Comparison of ENCODE assay signal across 11 cellular contexts in genomic region chr1:93877529-93877928, GRCh38. TPM values are rescaled to one million over a fixed set of nuclear protein-coding genes. Genes with fewer than 3 reads are reported as not detected.
DNase-seq lines count a peak whose midpoint lies in the region; ATAC-seq, FAIRE-seq and TF ChIP-seq lines count a peak whose summit lies in the region.
"Had no signal": no experiment of that assay in that cellular context is flagged by ENCODE, and none has a peak within 500 bp of the region (broad histone marks: within the 10 kb centered on the region; RNA-seq: fewer than 3 reads in every experiment).

No MANE protein-coding gene starts in this region.

- H3K4me3 ChIP-seq in iPS-18a (ENCODE audit: low read length) (peak overlapping the region; percentile 89), thoracic aorta (peak overlapping the region; percentile 88), small intestine (ENCODE audit: low read depth in 1 of 2, low read length in 2 of 2) (no peak overlapping the region), prostate gland (no peak overlapping the region)

- peak overlapping the region; percentile 95 for H3K27ac Mint-ChIP-seq in activated naive CD4-positive, alpha-beta T cell treated with anti-CD3 and anti-CD28 coated beads, Interleukin-2, amount 50 U/mL, for 24 hours
- H3K27ac Mint-ChIP-seq in activated CD4-positive, alpha-beta memory T cell treated with anti-CD3 and anti-CD28 coated beads for 36 hours = peak overlapping the region; percentile 62

- FAIRE-seq in small intestine (lab: Jason Lieb, UNC) = no peak
- FAIRE-seq: kidney had no signal

- CTCF ChIA-PET in activated CD4-positive, alpha-beta memory T cell treated with anti-CD3 and anti-CD28 coated beads for 36 hours (lab: Charles Lee) = interaction anchor here (0.6 kb wide), 1 partner anchor 32 kb away, joined by 4 read pairs; the partner anchor contains the start of gene GCLM

- H3K36me3 Mint-ChIP-seq in activated naive CD4-positive, alpha-beta T cell treated with anti-CD3 and anti-CD28 coated beads, Interleukin-2, amount 50 U/mL, for 24 hours = peaks cover 20% of the 10 kb centered on the region
- H3K36me3 Mint-ChIP-seq in activated CD4-positive, alpha-beta memory T cell treated with anti-CD3 and anti-CD28 coated beads for 36 hours = peaks cover 42% of the 10 kb centered on the region

- intact Hi-C loops in activated CD4-positive, alpha-beta memory T cell treated with anti-CD3 and anti-CD28 coated beads for 36 hours (cut with micrococcal nuclease) = loop anchor here (5.0 to 10.0 kb wide), 2 partner anchors 693 to 1045 kb away; partner anchors contain the start of genes CCDC18, RPL5 and TMED5
- intact Hi-C loops in prostate gland (cut with DNase I) = no loop called here

- TF ChIP-seq CTCF in thoracic aorta (IDR thresholded peaks at IDR 0.05) (no peak), prostate gland (IDR thresholded peaks at IDR 0.05) (no peak)

- WGBS in small intestine, 3 donors = 85 to 92% (median 88%) methylated on average over 4 of the region's 4 CpGs
- WGBS in prostate gland = 87% methylated on average over 4 of the region's 4 CpGs

- no peaks in the 10 kb centered on the region for H3K27me3 Mint-ChIP-seq in activated naive CD4-positive, alpha-beta T cell treated with anti-CD3 and anti-CD28 coated beads, Interleukin-2, amount 50 U/mL, for 24 hours
- H3K27me3 Mint-ChIP-seq in activated CD4-positive, alpha-beta memory T cell treated with anti-CD3 and anti-CD28 coated beads for 36 hours = no peaks in the 10 kb centered on the region

- no peak for ATAC-seq in thoracic aorta (ENCODE audit: insufficient number of reproducible peaks, low FRiP score, low read depth)

- peak overlapping the region; percentile 94 for H3K4me3 Mint-ChIP-seq in activated naive CD4-positive, alpha-beta T cell treated with anti-CD3 and anti-CD28 coated beads, Interleukin-2, amount 50 U/mL, for 24 hours
- H3K4me3 Mint-ChIP-seq in activated CD4-positive, alpha-beta memory T cell treated with anti-CD3 and anti-CD28 coated beads for 36 hours = peak overlapping the region; percentile 94

- peak overlapping the region; percentile 100 for H3K9ac ChIP-seq in iPS-18a (ENCODE audit: low read length)

- no peak for TF ChIP-seq POLR2A in prostate gland (IDR thresholded peaks at IDR 0.05)

- peaks cover 44% of the 10 kb centered on the region for H3K4me1 Mint-ChIP-seq in activated naive CD4-positive, alpha-beta T cell treated with anti-CD3 and anti-CD28 coated beads, Interleukin-2, amount 50 U/mL, for 24 hours
- peaks cover 42% of the 10 kb centered on the region for H3K4me1 Mint-ChIP-seq in activated CD4-positive, alpha-beta memory T cell treated with anti-CD3 and anti-CD28 coated beads for 36 hours (ENCODE audit: low read depth)

- no peaks in the 10 kb centered on the region for H3K9me3 ChIP-seq in iPS-18a (ENCODE audit: control insufficient read depth, low read depth, low read length)
- no peaks in the 10 kb centered on the region for H3K9me3 ChIP-seq in thoracic aorta
- no peaks in the 10 kb centered on the region for H3K9me3 ChIP-seq in small intestine (ENCODE audit: control insufficient read depth, low read depth)
- H3K9me3 ChIP-seq in prostate gland = no peaks in the 10 kb centered on the region

- DNase-seq in activated naive CD4-positive, alpha-beta T cell treated with Interleukin-2 at 50 U/mL for 16 hours = no peak
- no peak for DNase-seq in activated CD4-positive, alpha-beta memory T cell treated with anti-CD3 and anti-CD28 coated beads for 36 hours
- DNase-seq in thoracic aorta (ENCODE audit: low spot score) = no peak
- DNase-seq in small intestine = no peak
- no peak for DNase-seq in NCI-H1694 (lab: John Stamatoyannopoulos, UW)
- DNase-seq in prostate gland (ENCODE audit: low spot score) = no peak
- DNase-seq: dermis blood vessel endothelial cell, kidney, NCI-H146 had no signal

- peaks cover 48% of the 10 kb centered on the region for H3K36me3 ChIP-seq in iPS-18a (ENCODE audit: control insufficient read depth, low read depth, low read length)
- peaks cover 24% of the 10 kb centered on the region for H3K36me3 ChIP-seq in thoracic aorta
- peaks cover 8 to 11% of the 10 kb centered on the region in 2 donors for H3K36me3 ChIP-seq in small intestine (ENCODE audit: control insufficient read depth in 2 of 2, insufficient read depth in 2 of 2, low read length in 2 of 2)
- H3K36me3 ChIP-seq in prostate gland = no peaks in the 10 kb centered on the region

- H3K27me3 ChIP-seq in iPS-18a (ENCODE audit: control insufficient read depth, insufficient read depth, low read length) (no peaks in the 10 kb centered on the region), thoracic aorta (replicated peaks; ENCODE audit: insufficient read depth) (no peaks in the 10 kb centered on the region), small intestine (ENCODE audit: control insufficient read depth in 2 of 2, insufficient read depth in 2 of 2, low read length in 2 of 2) (no peaks in the 10 kb centered on the region), prostate gland (replicated peaks; ENCODE audit: insufficient read depth) (no peaks in the 10 kb centered on the region)

- H3K9me3 Mint-ChIP-seq in activated naive CD4-positive, alpha-beta T cell treated with anti-CD3 and anti-CD28 coated beads, Interleukin-2, amount 50 U/mL, for 24 hours = no peaks in the 10 kb centered on the region
- no peaks in the 10 kb centered on the region for H3K9me3 Mint-ChIP-seq in activated CD4-positive, alpha-beta memory T cell treated with anti-CD3 and anti-CD28 coated beads for 36 hours

- H3K4me1 ChIP-seq in iPS-18a (ENCODE audit: control insufficient read depth, low read depth, low read length) (peaks cover 6% of the 10 kb centered on the region), thoracic aorta (ENCODE audit: control insufficient read depth in 1 of 2, low read depth in 2 of 2) (peaks cover 19 to 28% of the 10 kb centered on the region in 2 donors), small intestine (ENCODE audit: control insufficient read depth in 2 of 2, insufficient read depth in 1 of 2, low read depth in 1 of 2, low read length in 1 of 2) (peaks cover 0 to 9% of the 10 kb centered on the region in 2 donors), prostate gland (replicated peaks) (peaks cover 6% of the 10 kb centered on the region)

- H3K27ac ChIP-seq in iPS-18a (ENCODE audit: low read length) (no peak overlapping the region), thoracic aorta (no peak overlapping the region), small intestine (ENCODE audit: low read depth in 1 of 2, low read length in 1 of 2) (no peak overlapping the region), prostate gland (no peak overlapping the region)

- POLR2A ChIA-PET in activated CD4-positive, alpha-beta memory T cell treated with anti-CD3 and anti-CD28 coated beads for 36 hours (lab: Charles Lee) = no interaction called here

RNA-seq across cellular contexts. Expression of gene DNTTIP2, which starts 1.5 kb away (rescaled TPM):
- total RNA-seq in activated CD4-positive, alpha-beta memory T cell treated with anti-CD3 and anti-CD28 coated beads for 36 hours = 10 to 100 TPM; 84.4 to 91.1 TPM
- 10 to 100 TPM; 24.2 to 41.5 TPM for total RNA-seq in thoracic aorta
- polyA plus RNA-seq in small intestine = 10 to 100 TPM; 31.0 to 60.8 (median 43.2) TPM
- total RNA-seq in prostate gland = 10 to 100 TPM; 15.9 to 26.1 TPM

RNA-seq across cellular contexts. Expression of gene GCLM, which starts 31.7 kb away (rescaled TPM):
- 10 to 100 TPM; 21.7 to 26.5 TPM for total RNA-seq in activated CD4-positive, alpha-beta memory T cell treated with anti-CD3 and anti-CD28 coated beads for 36 hours
- total RNA-seq in thoracic aorta (10 to 100 TPM; 12.5 to 28.4 TPM), prostate gland (10 to 100 TPM in 1 of 2 donors, 1 to 10 TPM in 1; 6.5 to 14.1 TPM)
- 10 to 100 TPM in 2 of 3 donors, 1 to 10 TPM in 1; 8.8 to 62.6 (median 52.4) TPM for polyA plus RNA-seq in small intestine

Comparison
In these comparisons a context has a peak if more than half of its experiments do, and no peak if none do; other contexts are left out.
1. H3K4me3 ChIP-seq: peak in iPS-18a (single experiment) and thoracic aorta (single experiment); none in small intestine (0 of 2) and prostate gland (0 of 2).